14 cellular contexts compared by ENCODE assay signal in the genomic region with DNA sequence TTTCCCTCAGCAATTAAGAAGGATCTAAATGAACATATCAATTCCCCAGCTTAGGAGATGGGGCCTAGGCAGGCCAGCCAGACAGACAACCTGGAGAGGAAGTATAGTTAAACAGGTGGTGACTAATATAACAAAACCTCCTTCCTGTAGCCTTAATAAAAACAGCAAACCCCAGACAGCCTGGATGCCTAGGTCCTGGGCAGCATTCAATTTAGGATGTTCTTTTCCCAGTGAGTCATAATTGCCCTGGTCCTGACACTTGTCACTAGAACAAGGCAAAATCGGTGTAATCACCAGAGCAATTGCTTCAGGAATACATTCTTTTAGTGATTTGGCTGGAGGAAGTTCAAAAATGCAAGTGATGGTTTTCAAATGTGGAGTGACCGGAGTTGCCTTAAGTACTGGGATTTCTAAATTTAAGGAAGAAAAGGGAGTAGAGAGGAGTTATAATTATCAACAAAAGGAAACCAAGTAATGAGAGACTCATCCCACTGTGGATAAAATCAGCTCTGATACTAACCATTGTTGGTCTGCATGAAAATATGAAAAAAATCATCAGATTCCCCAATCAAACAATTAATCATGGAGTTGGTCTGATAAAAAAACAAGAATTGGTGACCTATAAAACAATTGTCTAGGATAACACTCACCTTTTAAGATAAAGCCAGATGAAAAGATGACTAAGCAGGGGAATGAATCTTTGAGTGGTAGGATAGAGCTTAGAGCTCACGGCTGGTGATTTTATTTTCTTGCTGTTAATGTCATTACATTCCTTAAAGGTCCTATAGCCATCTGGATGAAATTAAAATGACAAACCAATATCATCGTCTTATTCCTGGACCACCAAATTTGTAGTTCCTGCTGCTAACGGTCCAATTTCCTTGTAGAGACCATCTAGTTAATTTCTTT. TPM values are rescaled to one million over a fixed set of nuclear protein-coding genes. Genes with fewer than 3 reads are reported as not detected.
DNase-seq lines count a peak whose midpoint lies in the region; ATAC-seq and TF ChIP-seq lines count a peak whose summit lies in the region.
"Had no signal": no experiment of that assay in that cellular context is flagged by ENCODE, and none has a peak within 500 bp of the region (broad histone marks: within the 10 kb centered on the region; RNA-seq: fewer than 3 reads in every experiment).

No MANE protein-coding gene starts in this region.

- H3K79me1 ChIP-seq in IMR-90 (ENCODE audit: low read depth in 1 of 2, low read length in 2 of 2) (no peaks in the 10 kb centered on the region), mesenchymal stem cell (replicated peaks; ENCODE audit: low read length, poor library complexity, severe bottlenecking) (no peaks in the 10 kb centered on the region)

- no peaks in the 10 kb centered on the region for H4K20me1 ChIP-seq in IMR-90 (ENCODE audit: insufficient read depth, low read length)

- no peak overlapping the region for H3K14ac ChIP-seq in IMR-90 (replicated peaks; ENCODE audit: low read depth, low read length)
- H3K14ac ChIP-seq in mesenchymal stem cell (ENCODE audit: low read length in 2 of 2): no peak overlapping the region

- H2AFZ ChIP-seq in IMR-90 (replicated peaks; ENCODE audit: low read length, poor library complexity) (peak overlapping the region; percentile 4), mesenchymal stem cell (ENCODE audit: low read depth, low read length) (no peak overlapping the region)

- intact Hi-C loops in IMR-90 (cut with micrococcal nuclease): no loop called here
- intact Hi-C loops in upper lobe of right lung (cut with DNase I): no loop called here

- CTCF ChIA-PET in IMR-90 (lab: Yijun Ruan, JAX): no interaction called here

- H2AK9ac ChIP-seq in IMR-90 (replicated peaks; ENCODE audit: low read depth, low read length, poor library complexity): no peak overlapping the region

- H2BK120ac ChIP-seq in IMR-90 (ENCODE audit: low read depth, low read length) (no peak overlapping the region; the same call in 1 of the 2 replicates), mesenchymal stem cell (ENCODE audit: low read depth, low read length) (no peak overlapping the region)

- H3K4me1 ChIP-seq in IMR-90 (ENCODE audit: control insufficient read depth, insufficient read depth, low read length): peaks cover 4% of the 10 kb centered on the region; the same call in 1 of the 2 replicates
- no peaks in the 10 kb centered on the region for H3K4me1 ChIP-seq in mesenchymal stem cell (ENCODE audit: control insufficient read depth, insufficient read depth, low read depth, low read length)
- H3K4me1 ChIP-seq in upper lobe of right lung: no peaks in the 10 kb centered on the region

- no peak for TF ChIP-seq POLR2A in IMR-90 (IDR thresholded peaks at IDR 0.05; ENCODE audit: low read depth, low read length)

- H3K9ac ChIP-seq in IMR-90 (ENCODE audit: low read depth, low read length) (peak overlapping the region; percentile 0; the same call in 1 of the 2 replicates), mesenchymal stem cell (ENCODE audit: low read length) (no peak overlapping the region)

- H2BK15ac ChIP-seq in IMR-90 (ENCODE audit: low read depth, low read length): peak overlapping the region; percentile 58; the same call in 2 of the 3 replicates
- H2BK15ac ChIP-seq in mesenchymal stem cell (ENCODE audit: low read depth, poor library complexity, severe bottlenecking): no peak overlapping the region

- POLR2A ChIA-PET in IMR-90 (lab: Charles Lee; ENCODE audit: unreplicated experiment): no interaction called here

- H3K9me1 ChIP-seq in IMR-90 (ENCODE audit: insufficient read depth, low read length): peaks cover 3% of the 10 kb centered on the region; the same call in 1 of the 2 replicates

- in situ Hi-C loops in IMR-90 (cut with MboI; ENCODE audit: low sequenced_read_pairs): loop anchor here (25.0 kb wide), 1 partner anchor 214 kb away; no protein-coding TSS in a partner anchor

- no peak for TF ChIP-seq RAD21 in IMR-90 (IDR thresholded peaks at IDR 0.05; ENCODE audit: low read length)

- no peak overlapping the region for H3K4me2 ChIP-seq in IMR-90 (ENCODE audit: low read depth, low read length)
- H3K4me2 ChIP-seq in mesenchymal stem cell (ENCODE audit: low read length, poor library complexity, severe bottlenecking): no peak overlapping the region

- TF ChIP-seq CTCF in IMR-90 (conservative IDR thresholded peaks at IDR 0.05; ENCODE audit: low read depth, low read length): no peak
- no peak for TF ChIP-seq CTCF in choroid plexus epithelial cell (conservative IDR thresholded peaks at IDR 0.05; ENCODE audit: low read depth, low read length)
- TF ChIP-seq CTCF in upper lobe of right lung (IDR thresholded peaks at IDR 0.05): no peak

- no peak overlapping the region for H3K56ac ChIP-seq in IMR-90 (ENCODE audit: extremely low read depth, insufficient read depth, low read length)

- dilution Hi-C loops in IMR-90 (cut with HindIII; ENCODE audit: low sequenced_read_pairs, unreplicated experiment): no loop called here

- 0 out of 2 replicates have a peak overlapping the region, but pooled peaks have one; percentile 6 for H4K5ac ChIP-seq in IMR-90 (ENCODE audit: low read depth, low read length)

- H4K91ac ChIP-seq in IMR-90 (ENCODE audit: insufficient read depth, low read depth, low read length): no peak overlapping the region
- no peak overlapping the region for H4K91ac ChIP-seq in mesenchymal stem cell (ENCODE audit: low read length)

- no peak overlapping the region for H3K23ac ChIP-seq in IMR-90 (ENCODE audit: low read depth, low read length)
- H3K23ac ChIP-seq in mesenchymal stem cell (ENCODE audit: low read length in 2 of 2): no peak overlapping the region

- no peaks in the 10 kb centered on the region for H3K36me3 ChIP-seq in IMR-90 (ENCODE audit: control insufficient read depth, insufficient read depth, low read length)
- no peaks in the 10 kb centered on the region for H3K36me3 ChIP-seq in mesenchymal stem cell (ENCODE audit: control insufficient read depth in 1 of 2, insufficient read depth in 2 of 2, low read depth in 1 of 2, low read length in 2 of 2)
- H3K36me3 ChIP-seq in upper lobe of right lung: no peaks in the 10 kb centered on the region

- no peak overlapping the region for H4K8ac ChIP-seq in IMR-90 (ENCODE audit: low read depth in 2 of 2, low read length in 2 of 2)
- no peak overlapping the region for H4K8ac ChIP-seq in mesenchymal stem cell (ENCODE audit: low read length)

- no CpG with 5 or more reads among the region's 5 CpGs for WGBS in IMR-90 (ENCODE audit: extremely low coverage in 2 of 2, insufficient read length in 1 of 2), 2 experiments
- WGBS in mesenchymal stem cell: 54% methylated on average over 3 of the region's 5 CpGs

- H3K9me3 ChIP-seq in IMR-90 (ENCODE audit: control insufficient read depth, insufficient read depth, low read length) (no peaks in the 10 kb centered on the region), mesenchymal stem cell (ENCODE audit: control insufficient read depth, low read length) (no peaks in the 10 kb centered on the region), upper lobe of right lung (no peaks in the 10 kb centered on the region)

- H2AK5ac ChIP-seq in IMR-90 (ENCODE audit: low read depth, low read length) (no peak overlapping the region), mesenchymal stem cell (ENCODE audit: low read length, severe bottlenecking) (no peak overlapping the region)

- DNase-seq in Daoy (ENCODE audit: low read depth) (peak; percentile 18), IMR-90 (peak; percentile 64), choroid plexus epithelial cell (ENCODE audit: low read depth) (peak; percentile 28), mesenchymal stem cell (peak; percentile 25), NCI-H2196 (lab: John Stamatoyannopoulos, UW; ENCODE audit: unreplicated experiment) (no peak), germinal center (ENCODE audit: low spot score) (no peak), upper lobe of right lung (no peak)
- DNase-seq: activated CD4-positive, CD25-positive, alpha-beta regulatory T cell; activated effector memory CD4-positive, alpha-beta T cell treated with anti-CD3 and anti-CD28 coated beads, Interleukin-2, amount 50 U/mL, for 16 hours; CD8-positive, alpha-beta T cell; natural killer cell; stimulated activated naive CD8-positive, alpha-beta T cell treated with anti-CD3 and anti-CD28 coated beads, Interleukin-15, Interleukin-2, amounts not matched to agents 100 U/mL and 50 U/mL, for 24 hours had no signal

- H3K4ac ChIP-seq in IMR-90 (ENCODE audit: low read depth, low read length): peak overlapping the region; percentile 61; the same call in 1 of the 2 replicates
- H3K4ac ChIP-seq in mesenchymal stem cell (ENCODE audit: low read depth in 1 of 2, low read length in 2 of 2): no peak overlapping the region

- H3K4me3 ChIP-seq in IMR-90 (ENCODE audit: insufficient read depth, low read depth, low read length): no peak overlapping the region
- no peak overlapping the region for H3K4me3 ChIP-seq in choroid plexus epithelial cell (ENCODE audit: low read depth, low read length)
- H3K4me3 ChIP-seq in mesenchymal stem cell (ENCODE audit: insufficient read depth in 1 of 2, low read depth in 1 of 2, low read length in 2 of 2): no peak overlapping the region
- H3K4me3 ChIP-seq in upper lobe of right lung: no peak overlapping the region

- no peaks in the 10 kb centered on the region for H3K27me3 ChIP-seq in IMR-90 (ENCODE audit: control insufficient read depth, insufficient read depth, low read length)
- no peaks in the 10 kb centered on the region for H3K27me3 ChIP-seq in mesenchymal stem cell (ENCODE audit: control insufficient read depth in 1 of 2, insufficient read depth in 1 of 2, low read length in 2 of 2)
- no peaks in the 10 kb centered on the region for H3K27me3 ChIP-seq in upper lobe of right lung

- H2BK12ac ChIP-seq in mesenchymal stem cell (ENCODE audit: low read length in 2 of 2): no peak overlapping the region

- peak overlapping the region; percentile 64 for H2BK5ac ChIP-seq in IMR-90 (ENCODE audit: low read depth, low read length, poor library complexity, severe bottlenecking)
- H2BK5ac ChIP-seq in mesenchymal stem cell (ENCODE audit: low read depth, low read length, poor library complexity, severe bottlenecking): no peak overlapping the region

- ATAC-seq in IMR-90 (ENCODE audit: low read depth) (peak; percentile 83), HG02571 (IDR thresholded peaks at IDR 0.05; ENCODE audit: unreplicated experiment) (no peak), upper lobe of right lung (no peak)
- ATAC-seq: CD8-positive, alpha-beta T cell; natural killer cell; Right ventricle myocardium inferior; stimulated activated naive CD8-positive, alpha-beta T cell treated with anti-CD3 and anti-CD28 coated beads, Interleukin-15, Interleukin-2, amounts not matched to agents 100 U/mL and 50 U/mL, for 24 hours had no signal

- BruUV-seq in IMR-90 (replicated peaks; lab: Mats Ljungman, UMichigan): no TSS peak

- H3K18ac ChIP-seq in IMR-90 (ENCODE audit: low read depth, low read length): peak overlapping the region; percentile 62; the same call in 1 of the 2 replicates
- no peak overlapping the region for H3K18ac ChIP-seq in mesenchymal stem cell (ENCODE audit: low read depth in 1 of 2, low read length in 2 of 2)

- peak overlapping the region; percentile 5; the same call in 1 of the 2 replicates for H2BK20ac ChIP-seq in IMR-90 (ENCODE audit: low read depth, low read length)

- H3K27ac ChIP-seq in IMR-90 (ENCODE audit: insufficient read depth, low read length) (peak overlapping the region; percentile 4), mesenchymal stem cell (ENCODE audit: low read length, poor library complexity, severe bottlenecking) (no peak overlapping the region), upper lobe of right lung (no peak overlapping the region)

RNA-seq across cellular contexts. Expression of a gene that starts 39.0 kb away (rescaled TPM):
- 308 and 395 TPM in 2 replicates for total RNA-seq in Daoy (2014; rRNA removed; shearing (Covaris generic))
- 175 and 219 TPM in 2 replicates for total RNA-seq in IMR-90 (2012; rRNA removed)
- polyA plus RNA-seq in IMR-90 (2012; rRNA removed): 68.4 and 90.8 TPM in 2 replicates
- 16.3 and 29.2 TPM in 2 replicates for polyA plus RNA-seq in IMR-90 (2012; cell fraction: cytosol; rRNA removed)
- 8.5 and 62.4 TPM in 2 replicates for polyA plus RNA-seq in IMR-90 (2012; cell fraction: nucleus; rRNA removed; ENCODE audit: low replicate concordance)
- 298 TPM for polyA plus RNA-seq in mesenchymal stem cell (2013, experiment 1 of 2)
- 310 TPM for polyA plus RNA-seq in mesenchymal stem cell (2013, experiment 2 of 2)
- 92.5 TPM for total RNA-seq in upper lobe of right lung

Comparison
In these comparisons a context has a peak if more than half of its experiments do, and no peak if none do; other contexts are left out.
1. DNase-seq: peak in Daoy (single experiment), IMR-90 (single experiment), choroid plexus epithelial cell (single experiment) and mesenchymal stem cell (single experiment); none in NCI-H2196 (single experiment), germinal center (single experiment) and upper lobe of right lung (single experiment).